In genomic region chr5:84816160-84816559, GRCh38 we compare ENCODE assay signal across 28 cellular contexts.
"Had no signal": no experiment of that assay in that cellular context is flagged by ENCODE, and none has a peak within 500 bp of the region (broad histone marks: within the 10 kb centered on the region; RNA-seq: fewer than 3 reads in every experiment).

No MANE protein-coding gene starts in this region.

- H3K4me3 Mint-ChIP-seq: stimulated activated effector memory CD8-positive, alpha-beta T cell treated with anti-CD3 and anti-CD28 coated beads, Interleukin-12 subunit alpha, Interleukin-12 subunit beta, amount 100 ng/mL, for 72 hours; stimulated activated naive B cell treated with anti-CD40 and anti-IgM and Interleukin-4, amounts not matched to agents 10 μg/mL and 1 μg/mL and 100 μg/mL, for 72 hours; stimulated activated naive CD8-positive, alpha-beta T cell treated with anti-CD3 and anti-CD28 coated beads, Interleukin-15, amount 100 ng/mL, for 72 hours; stimulated activated naive CD8-positive, alpha-beta T cell treated with anti-CD3 and anti-CD28 coated beads, Interleukin-15, Interleukin-2, amounts not matched to agents 100 ng/mL and 50 ng/mL, for 24 hours; type B pancreatic cell had no signal

- H3K27me3 Mint-ChIP-seq: stimulated activated naive B cell treated with anti-CD40 and anti-IgM and Interleukin-4, amounts not matched to agents 10 μg/mL and 1 μg/mL and 100 μg/mL, for 72 hours; stimulated activated naive CD8-positive, alpha-beta T cell treated with anti-CD3 and anti-CD28 coated beads, Interleukin-15, amount 100 ng/mL, for 72 hours; stimulated activated naive CD8-positive, alpha-beta T cell treated with anti-CD3 and anti-CD28 coated beads, Interleukin-15, Interleukin-2, amounts not matched to agents 100 ng/mL and 50 ng/mL, for 24 hours; type B pancreatic cell had no signal

- H3K36me3 ChIP-seq: stomach, suprapubic skin, thoracic aorta, thyroid gland, tibial artery, tibial nerve, transverse colon, upper lobe of left lung, upper lobe of right lung, uterus, vagina had no signal

- H3K4me1 ChIP-seq: stomach, suprapubic skin, testis, thyroid gland, tibial artery, tibial nerve, transverse colon, upper lobe of left lung, upper lobe of right lung, uterus, vagina had no signal

- H3K27me3 ChIP-seq: stomach, suprapubic skin, testis, thyroid gland, tibial artery, tibial nerve, transverse colon, upper lobe of left lung, upper lobe of right lung, uterus, vagina had no signal

- DNase-seq: stimulated activated CD4-positive, alpha-beta T cell treated with anti-CD3 and anti-CD28 coated beads, Interleukin-2, amount 100 ng/mL, for 48 hours; stimulated activated CD4-positive, alpha-beta T cell treated with anti-CD3 and anti-CD28 coated beads, Interleukin-4, amount 100 ng/mL, for 1 hour; stimulated activated CD4-positive, alpha-beta T cell treated with anti-CD3 and anti-CD28 coated beads, Interleukin-4, amount 100 ng/mL, for 24 hours; stimulated activated CD4-positive, alpha-beta T cell treated with anti-CD3 and anti-CD28 coated beads, Interleukin-4, amount 100 ng/mL, for 4 hours; stimulated activated CD8-positive, alpha-beta memory T cell treated with anti-CD3 and anti-CD28 coated beads, Interleukin-4, amount 100 ng/mL, for 48 hours; stimulated activated naive B cell treated with anti-CD40 and anti-IgM and Interleukin-4, amounts not matched to agents 10 μg/mL and 1 μg/mL and 100 μg/mL, for 72 hours; stimulated activated naive CD4-positive, alpha-beta T cell; stimulated activated naive CD4-positive, alpha-beta T cell treated with Interleukin-2 at 50 U/mL for 16 hours; stimulated activated naive CD8-positive, alpha-beta T cell treated with anti-CD3 and anti-CD28 coated beads, Interleukin-15, amount 100 ng/mL, for 72 hours; stimulated activated naive CD8-positive, alpha-beta T cell treated with anti-CD3 and anti-CD28 coated beads, Interleukin-15, Interleukin-2, amounts not matched to agents 100 U/mL and 50 U/mL, for 24 hours; stomach; substantia nigra; testis; thyroid gland; tibial artery; transverse colon; trophoblast cell; upper lobe of left lung; upper lobe of right lung; uterus had no signal

- H3K4me1 Mint-ChIP-seq: stimulated activated effector memory CD8-positive, alpha-beta T cell treated with anti-CD3 and anti-CD28 coated beads, Interleukin-12 subunit alpha, Interleukin-12 subunit beta, amount 100 ng/mL, for 72 hours; stimulated activated naive B cell treated with anti-CD40 and anti-IgM and Interleukin-4, amounts not matched to agents 10 μg/mL and 1 μg/mL and 100 μg/mL, for 72 hours; stimulated activated naive CD8-positive, alpha-beta T cell treated with anti-CD3 and anti-CD28 coated beads, Interleukin-15, amount 100 ng/mL, for 72 hours had no signal

- H3K27ac Mint-ChIP-seq: stimulated activated effector memory CD8-positive, alpha-beta T cell treated with anti-CD3 and anti-CD28 coated beads, Interleukin-12 subunit alpha, Interleukin-12 subunit beta, amount 100 ng/mL, for 72 hours; stimulated activated naive B cell treated with anti-CD40 and anti-IgM and Interleukin-4, amounts not matched to agents 10 μg/mL and 1 μg/mL and 100 μg/mL, for 72 hours; stimulated activated naive CD8-positive, alpha-beta T cell treated with anti-CD3 and anti-CD28 coated beads, Interleukin-15, amount 100 ng/mL, for 72 hours; stimulated activated naive CD8-positive, alpha-beta T cell treated with anti-CD3 and anti-CD28 coated beads, Interleukin-15, Interleukin-2, amounts not matched to agents 100 ng/mL and 50 ng/mL, for 24 hours; type B pancreatic cell had no signal

- H3K9me3 ChIP-seq: suprapubic skin, testis, thoracic aorta, thyroid gland, tibial artery, tibial nerve, transverse colon, upper lobe of left lung, upper lobe of right lung, uterus, vagina had no signal

- H3K36me3 Mint-ChIP-seq: stimulated activated effector memory CD8-positive, alpha-beta T cell treated with anti-CD3 and anti-CD28 coated beads, Interleukin-12 subunit alpha, Interleukin-12 subunit beta, amount 100 ng/mL, for 72 hours; stimulated activated naive B cell treated with anti-CD40 and anti-IgM and Interleukin-4, amounts not matched to agents 10 μg/mL and 1 μg/mL and 100 μg/mL, for 72 hours; type B pancreatic cell had no signal

- ATAC-seq: stimulated activated effector memory CD8-positive, alpha-beta T cell treated with anti-CD3 and anti-CD28 coated beads, Interleukin-12 subunit alpha, Interleukin-12 subunit beta, amount 100 ng/mL, for 72 hours; stimulated activated naive B cell treated with anti-CD40 and anti-IgM and Interleukin-4, amounts not matched to agents 10 μg/mL and 1 μg/mL and 100 μg/mL, for 72 hours; stimulated activated naive CD8-positive, alpha-beta T cell treated with anti-CD3 and anti-CD28 coated beads, Interleukin-15, amount 100 ng/mL, for 72 hours; stimulated activated naive CD8-positive, alpha-beta T cell treated with anti-CD3 and anti-CD28 coated beads, Interleukin-15, Interleukin-2, amounts not matched to agents 100 U/mL and 50 U/mL, for 24 hours; upper lobe of right lung had no signal

- H3K4me3 ChIP-seq: stomach, suprapubic skin, testis, thoracic aorta, thyroid gland, tibial artery, tibial nerve, transverse colon, upper lobe of left lung, upper lobe of right lung, uterus, vagina had no signal

- H3K9me3 Mint-ChIP-seq: type B pancreatic cell had no signal

- FAIRE-seq: urothelium cell line had no signal

- H3K27ac ChIP-seq: stomach, suprapubic skin, testis, thoracic aorta, thyroid gland, tibial artery, tibial nerve, transverse colon, upper lobe of left lung, upper lobe of right lung, uterus, vagina had no signal
